ENCODE assay signal across 1 cellular context in the genomic region with DNA sequence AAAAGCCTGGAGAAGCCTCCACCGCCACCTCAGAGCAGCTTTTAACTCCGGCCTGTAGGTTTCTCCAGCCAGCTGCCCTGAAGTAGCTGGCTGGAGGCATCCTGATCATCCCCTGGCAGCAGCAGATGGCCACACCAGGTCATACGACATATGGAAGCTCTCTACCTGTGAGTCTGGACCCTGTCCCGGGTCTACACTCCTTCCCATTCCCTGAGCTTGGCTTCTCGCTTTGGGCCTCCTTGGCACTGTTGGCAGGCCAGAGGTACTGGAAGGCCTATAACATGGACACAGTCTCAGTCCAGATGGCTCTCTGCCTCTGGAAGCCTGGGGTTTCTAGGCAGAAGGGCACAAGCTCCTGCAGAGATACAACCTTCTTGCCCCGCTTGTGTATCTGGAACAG.
TF ChIP-seq lines count a peak whose summit lies in the region.

No MANE protein-coding gene starts in this region.

TF ChIP-seq in K562, 482 proteins besides CTCF, POLR2A, EP300 and RAD21:
- no peak for TF ChIP-seq ZNF253 (CRISPR knock-in tag; conservative IDR thresholded peaks at IDR 0.05)
- TF ChIP-seq, protein P1, sequence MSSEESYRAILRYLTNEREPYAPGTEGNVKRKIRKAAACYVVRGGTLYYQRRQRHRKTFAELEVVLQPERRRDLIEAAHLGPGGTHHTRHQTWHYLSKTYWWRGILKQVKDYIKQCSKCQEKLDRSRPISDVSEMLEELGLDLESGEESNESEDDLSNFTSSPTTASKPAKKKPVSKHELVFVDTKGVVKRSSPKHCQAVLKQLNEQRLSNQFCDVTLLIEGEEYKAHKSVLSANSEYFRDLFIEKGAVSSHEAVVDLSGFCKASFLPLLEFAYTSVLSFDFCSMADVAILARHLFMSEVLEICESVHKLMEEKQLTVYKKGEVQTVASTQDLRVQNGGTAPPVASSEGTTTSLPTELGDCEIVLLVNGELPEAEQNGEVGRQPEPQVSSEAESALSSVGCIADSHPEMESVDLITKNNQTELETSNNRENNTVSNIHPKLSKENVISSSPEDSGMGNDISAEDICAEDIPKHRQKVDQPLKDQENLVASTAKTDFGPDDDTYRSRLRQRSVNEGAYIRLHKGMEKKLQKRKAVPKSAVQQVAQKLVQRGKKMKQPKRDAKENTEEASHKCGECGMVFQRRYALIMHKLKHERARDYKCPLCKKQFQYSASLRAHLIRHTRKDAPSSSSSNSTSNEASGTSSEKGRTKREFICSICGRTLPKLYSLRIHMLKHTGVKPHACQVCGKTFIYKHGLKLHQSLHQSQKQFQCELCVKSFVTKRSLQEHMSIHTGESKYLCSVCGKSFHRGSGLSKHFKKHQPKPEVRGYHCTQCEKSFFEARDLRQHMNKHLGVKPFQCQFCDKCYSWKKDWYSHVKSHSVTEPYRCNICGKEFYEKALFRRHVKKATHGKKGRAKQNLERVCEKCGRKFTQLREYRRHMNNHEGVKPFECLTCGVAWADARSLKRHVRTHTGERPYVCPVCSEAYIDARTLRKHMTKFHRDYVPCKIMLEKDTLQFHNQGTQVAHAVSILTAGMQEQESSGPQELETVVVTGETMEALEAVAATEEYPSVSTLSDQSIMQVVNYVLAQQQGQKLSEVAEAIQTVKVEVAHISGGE (CRISPR knock-in tag; IDR thresholded peaks at IDR 0.05), result no peak
- TF ChIP-seq KAT8 (IDR thresholded peaks at IDR 0.05; ENCODE audit: low read depth), result no peak
- TF ChIP-seq ATF1 (CRISPR knock-in tag; IDR thresholded peaks at IDR 0.05), result no peak
- no peak for TF ChIP-seq ATF1 (tag; IDR thresholded peaks at IDR 0.05)
- TF ChIP-seq ZNF282 (CRISPR knock-in tag; IDR thresholded peaks at IDR 0.05), result no peak
- TF ChIP-seq CBX3 (IDR thresholded peaks at IDR 0.05; ENCODE audit: borderline replicate concordance in 1 of 2, low read length in 2 of 2), result no peak
- TF ChIP-seq, protein P2, sequence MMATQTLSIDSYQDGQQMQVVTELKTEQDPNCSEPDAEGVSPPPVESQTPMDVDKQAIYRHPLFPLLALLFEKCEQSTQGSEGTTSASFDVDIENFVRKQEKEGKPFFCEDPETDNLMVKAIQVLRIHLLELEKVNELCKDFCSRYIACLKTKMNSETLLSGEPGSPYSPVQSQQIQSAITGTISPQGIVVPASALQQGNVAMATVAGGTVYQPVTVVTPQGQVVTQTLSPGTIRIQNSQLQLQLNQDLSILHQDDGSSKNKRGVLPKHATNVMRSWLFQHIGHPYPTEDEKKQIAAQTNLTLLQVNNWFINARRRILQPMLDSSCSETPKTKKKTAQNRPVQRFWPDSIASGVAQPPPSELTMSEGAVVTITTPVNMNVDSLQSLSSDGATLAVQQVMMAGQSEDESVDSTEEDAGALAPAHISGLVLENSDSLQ (IDR thresholded peaks at IDR 0.05), result no peak
- TF ChIP-seq POU5F1 (IDR thresholded peaks at IDR 0.05; ENCODE audit: borderline replicate concordance, low read depth, low read length, partially characterized antibody), result no peak
- TF ChIP-seq ZFP1 (CRISPR knock-in tag; IDR thresholded peaks at IDR 0.05), result no peak
- TF ChIP-seq SP1 (CRISPR knock-in tag; IDR thresholded peaks at IDR 0.05), result no peak
- no peak for TF ChIP-seq COPS2 (conservative IDR thresholded peaks at IDR 0.05)
- TF ChIP-seq ZC3H8 (IDR thresholded peaks at IDR 0.05), result no peak
- TF ChIP-seq LCOR (CRISPR knock-in tag; IDR thresholded peaks at IDR 0.05), result no peak
